ENCODE assay signal across 1 cellular context in the genomic region with DNA sequence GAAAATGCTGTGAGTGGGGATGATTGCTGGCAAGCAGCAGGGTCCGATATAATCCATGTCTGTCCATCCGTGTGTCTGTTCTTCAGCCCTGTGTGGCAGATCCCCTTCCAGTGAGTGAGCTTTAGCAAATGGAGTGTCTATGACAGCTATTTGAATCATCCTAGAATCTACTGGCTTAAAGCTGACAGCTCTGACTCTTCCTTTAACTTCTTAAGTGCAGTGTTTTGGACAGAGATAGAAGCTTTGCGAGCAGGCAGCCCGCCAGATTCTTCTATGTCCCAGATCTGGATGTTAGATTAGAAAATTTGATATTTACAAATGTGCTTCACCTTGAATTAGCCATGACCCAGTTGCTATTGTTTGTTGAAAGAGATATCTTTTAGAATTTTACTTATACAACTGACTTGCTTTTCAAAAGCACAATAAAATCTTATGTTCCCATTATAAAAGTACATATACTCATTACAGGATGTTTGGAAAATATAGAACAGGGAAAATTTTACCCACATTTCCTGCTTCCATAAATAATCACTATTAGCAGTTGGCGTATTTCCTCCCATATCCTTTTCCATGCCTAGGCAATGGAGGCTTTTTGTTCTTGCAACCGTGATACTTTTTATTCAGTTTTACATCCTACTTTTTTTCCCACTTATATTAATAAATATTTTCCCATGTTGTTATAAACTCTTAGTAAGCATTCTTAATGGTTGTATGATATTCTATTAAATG.
TF ChIP-seq lines count a peak whose summit lies in the region.

No MANE protein-coding gene starts in this region.

TF ChIP-seq in PFSK-1, 5 proteins besides CTCF, POLR2A, EP300 and RAD21 (continued from another document):
- TF ChIP-seq REST (IDR thresholded peaks at IDR 0.05; ENCODE audit: insufficient read depth in 1 of 2, low read depth in 2 of 2, low read length in 2 of 2): no peak
TF ChIP-seq in PFSK-1: peak in this region for 1.
